Comparison of ENCODE assay signal across 11 cellular contexts in genomic region chr19:1746401-1747284, GRCh38. TPM values are rescaled to one million over a fixed set of nuclear protein-coding genes. Genes with fewer than 3 reads are reported as not detected.
DNase-seq lines count a peak whose midpoint lies in the region; ATAC-seq and TF ChIP-seq lines count a peak whose summit lies in the region.
"Had no signal": no experiment of that assay in that cellular context is flagged by ENCODE, and none has a peak within 500 bp of the region (broad histone marks: within the 10 kb centered on the region; RNA-seq: fewer than 3 reads in every experiment).

No MANE protein-coding gene starts in this region.

- TF ChIP-seq POLR2A in lower leg skin (IDR thresholded peaks at IDR 0.05) = no peak

- no peak overlapping the region for H3K4me3 Mint-ChIP-seq in stimulated activated naive B cell treated with anti-CD40 and anti-IgM and Interleukin-4, amounts not matched to agents 10 μg/mL and 1 μg/mL and 100 μg/mL, for 72 hours

- peaks cover 16 to 22% of the 10 kb centered on the region in 2 donors for H3K4me1 Mint-ChIP-seq in stimulated activated naive B cell treated with anti-CD40 and anti-IgM and Interleukin-4, amounts not matched to agents 10 μg/mL and 1 μg/mL and 100 μg/mL, for 72 hours

- TF ChIP-seq CTCF in lower leg skin (IDR thresholded peaks at IDR 0.05) = no peak

- intact Hi-C loops in lower leg skin (cut with DNase I; ENCODE audit: low total_unique reads) = no loop called here

- WGBS in lower leg skin, 2 donors = 1 to 4% methylated on average over 16 to 25 of the region's 31 CpGs

- no peak overlapping the region for H3K4me3 ChIP-seq in lower leg skin (ENCODE audit: low read depth, poor library complexity, severe bottlenecking)

- H3K27me3 Mint-ChIP-seq in stimulated activated naive B cell treated with anti-CD40 and anti-IgM and Interleukin-4, amounts not matched to agents 10 μg/mL and 1 μg/mL and 100 μg/mL, for 72 hours = peaks cover 45 to 75% of the 10 kb centered on the region in 2 donors

- no peaks in the 10 kb centered on the region for H3K36me3 Mint-ChIP-seq in stimulated activated naive B cell treated with anti-CD40 and anti-IgM and Interleukin-4, amounts not matched to agents 10 μg/mL and 1 μg/mL and 100 μg/mL, for 72 hours
- H3K36me3 Mint-ChIP-seq: memory B cell had no signal

- no peaks in the 10 kb centered on the region for H3K9me3 Mint-ChIP-seq in stimulated activated naive B cell treated with anti-CD40 and anti-IgM and Interleukin-4, amounts not matched to agents 10 μg/mL and 1 μg/mL and 100 μg/mL, for 72 hours

- peak; percentile 59 for DNase-seq in activated CD8-positive, alpha-beta memory T cell treated with anti-CD3 and anti-CD28 coated beads for 24 hours
- DNase-seq in activated CD8-positive, alpha-beta memory T cell treated with anti-CD3 and anti-CD28 coated beads, Interleukin-2, amount 50 U/mL, for 4 hours = no peak
- DNase-seq in NCI-H69 (lab: John Stamatoyannopoulos, UW) = peak; percentile 45
- peak; percentile 62 for DNase-seq in epithelial cell of prostate (ENCODE audit: low read depth, low spot score)
- DNase-seq in stimulated activated naive B cell treated with anti-CD40 and anti-IgM and Interleukin-4, amounts not matched to agents 10 μg/mL and 1 μg/mL and 100 μg/mL, for 72 hours = no peak
- no peak for DNase-seq in putamen (ENCODE audit: low spot score)
- DNase-seq in GOT3 (lab: John Stamatoyannopoulos, UW) = no peak
- no peak for DNase-seq in lower leg skin (ENCODE audit: low spot score in 2 of 2)
- DNase-seq: stimulated activated naive CD4-positive, alpha-beta T cell had no signal

- H3K27ac Mint-ChIP-seq in stimulated activated naive B cell treated with anti-CD40 and anti-IgM and Interleukin-4, amounts not matched to agents 10 μg/mL and 1 μg/mL and 100 μg/mL, for 72 hours = no peak overlapping the region

- peak; percentile 60 for ATAC-seq in stimulated activated naive B cell treated with anti-CD40 and anti-IgM and Interleukin-4, amounts not matched to agents 10 μg/mL and 1 μg/mL and 100 μg/mL, for 72 hours (replicated peaks)

- H3K27ac ChIP-seq in epithelial cell of prostate = peak overlapping the region; percentile 97

RNA-seq across cellular contexts. Expression of gene ONECUT3, which starts 6.7 kb away (rescaled TPM):
- not detected for total RNA-seq in lower leg skin
- total RNA-seq: epithelial cell of proximal tubule had no signal

Comparison
In these comparisons a context has a peak if more than half of its experiments do, and no peak if none do; other contexts are left out.
1. DNase-seq: peak in activated CD8-positive, alpha-beta memory T cell treated with anti-CD3 and anti-CD28 coated beads for 24 hours (single experiment), NCI-H69 (single experiment) and epithelial cell of prostate (single experiment); none in activated CD8-positive, alpha-beta memory T cell treated with anti-CD3 and anti-CD28 coated beads, Interleukin-2, amount 50 U/mL, for 4 hours (single experiment), stimulated activated naive B cell treated with anti-CD40 and anti-IgM and Interleukin-4, amounts not matched to agents 10 μg/mL and 1 μg/mL and 100 μg/mL, for 72 hours (single experiment), putamen (single experiment), GOT3 (single experiment) and lower leg skin (0 of 2).